33 cellular contexts compared by ENCODE assay signal in the genomic region with DNA sequence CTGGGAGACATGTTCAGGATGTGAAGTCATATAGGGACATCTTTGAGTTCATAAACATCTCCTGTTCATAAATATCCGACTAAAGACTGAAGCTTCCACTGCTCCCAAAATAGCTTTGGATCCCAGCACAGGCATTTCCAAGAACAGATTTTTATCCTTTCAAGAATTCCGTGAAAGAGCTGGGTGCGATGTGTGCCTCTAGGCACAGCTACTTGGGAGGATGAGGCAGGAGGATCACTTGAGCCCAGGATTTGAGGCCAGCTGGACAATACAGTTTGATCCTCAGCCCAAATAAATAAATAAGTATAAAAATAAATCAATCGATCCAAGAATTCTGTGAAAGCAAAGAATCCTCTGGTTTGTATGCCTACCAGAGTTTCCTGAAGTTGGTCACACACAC. TPM values are rescaled to one million over a fixed set of nuclear protein-coding genes. Genes with fewer than 3 reads are reported as not detected.
"Had no signal": no experiment of that assay in that cellular context is flagged by ENCODE, and none has a peak within 500 bp of the region (broad histone marks: within the 10 kb centered on the region; RNA-seq: fewer than 3 reads in every experiment).

No MANE protein-coding gene starts in this region.

- DNase-seq: activated CD4-positive, alpha-beta T cell treated with anti-CD3 and anti-CD28 coated beads for 1 hour; activated CD4-positive, alpha-beta T cell treated with anti-CD3 and anti-CD28 coated beads for 48 hours; activated CD4-positive, alpha-beta T cell treated with anti-CD3 and anti-CD28 coated beads, Interleukin-2, amount 50 U/mL, for 4 hours; activated CD4-positive, CD25-positive, alpha-beta regulatory T cell; activated CD8-positive, alpha-beta T cell treated with anti-CD3 and anti-CD28 coated beads for 36 hours; activated effector memory CD4-positive, alpha-beta T cell treated with anti-CD3 and anti-CD28 coated beads, Interleukin-2, amount 50 U/mL, for 16 hours; activated naive CD4-positive, alpha-beta T cell; activated naive CD4-positive, alpha-beta T cell treated with anti-CD3 and anti-CD28 coated beads, Interleukin-2, amount 50 U/mL, for 16 hours; activated naive CD8-positive, alpha-beta T cell treated with anti-CD3 and anti-CD28 coated beads for 36 hours; activated T-cell treated with anti-CD3 and anti-CD28 coated beads, Interleukin-2, amount 50 U/mL, for 1 hour; activated T-cell treated with anti-CD3 and anti-CD28 coated beads, Interleukin-2, amount 50 U/mL, for 72 hours; amniotic stem cell; aorta; brain microvascular endothelial cell; central memory CD4-positive, alpha-beta T cell; MM.1S; MV-4-11; NCI-H1092 treated with DMSO at 0.1 percent for 48 hours; NCI-H1930; NCI-H2081 treated with DMSO at 0.1 percent for 48 hours; NCI-H345; NCI-H524 treated with DMSO at 0.1 percent for 48 hours; NCI-H748 treated with DMSO at 0.1 percent for 48 hours; NK-92 treated with Interleukin-12 subunit alpha and Interleukin-12 subunit beta, amount 100 ng/mL, for 24 hours; Right ventricle myocardium superior; SW 1271; T-helper 1 cell; T-helper 2 cell; T-helper 9 cell had no signal

- H3K36me3 Mint-ChIP-seq: activated naive CD8-positive, alpha-beta T cell treated with anti-CD3 and anti-CD28 coated beads for 36 hours had no signal

- H3K4me1 Mint-ChIP-seq: activated T-helper 17 cell treated with anti-CD3 and anti-CD28 coated beads, Interleukin-2, amount 50 U/mL, for 72 hours had no signal

- H3K4me3 Mint-ChIP-seq: activated CD8-positive, alpha-beta T cell treated with anti-CD3 and anti-CD28 coated beads for 36 hours; activated naive CD8-positive, alpha-beta T cell treated with anti-CD3 and anti-CD28 coated beads for 36 hours; activated T-cell treated with anti-CD3 and anti-CD28 coated beads, Interleukin-2, amount 50 U/mL, for 72 hours; activated T-helper 17 cell treated with anti-CD3 and anti-CD28 coated beads, Interleukin-2, amount 50 U/mL, for 72 hours had no signal

- H3K27ac ChIP-seq: brain microvascular endothelial cell, WERI-Rb-1 had no signal

- H3K27ac Mint-ChIP-seq: activated CD8-positive, alpha-beta T cell treated with anti-CD3 and anti-CD28 coated beads for 36 hours; activated naive CD8-positive, alpha-beta T cell treated with anti-CD3 and anti-CD28 coated beads for 36 hours; activated T-cell treated with anti-CD3 and anti-CD28 coated beads, Interleukin-2, amount 50 U/mL, for 72 hours; activated T-helper 17 cell treated with anti-CD3 and anti-CD28 coated beads, Interleukin-2, amount 50 U/mL, for 72 hours had no signal

- ATAC-seq: activated CD8-positive, alpha-beta T cell treated with anti-CD3 and anti-CD28 coated beads for 36 hours; activated T-cell treated with anti-CD3 and anti-CD28 coated beads, Interleukin-2, amount 50 U/mL, for 72 hours; activated T-helper 17 cell treated with anti-CD3 and anti-CD28 coated beads, Interleukin-2, amount 50 U/mL, for 72 hours had no signal

- H3K9me3 Mint-ChIP-seq: activated CD8-positive, alpha-beta T cell treated with anti-CD3 and anti-CD28 coated beads for 36 hours; activated naive CD8-positive, alpha-beta T cell treated with anti-CD3 and anti-CD28 coated beads for 36 hours; activated T-cell treated with anti-CD3 and anti-CD28 coated beads, Interleukin-2, amount 50 U/mL, for 72 hours; activated T-helper 17 cell treated with anti-CD3 and anti-CD28 coated beads, Interleukin-2, amount 50 U/mL, for 72 hours had no signal

- H3K36me3 ChIP-seq: brain microvascular endothelial cell, WERI-Rb-1 had no signal

RNA-seq across cellular contexts. Expression of a gene that starts 6.7 kb away (rescaled TPM):
- total RNA-seq: activated CD8-positive, alpha-beta memory T cell treated with anti-CD3 and anti-CD28 coated beads for 36 hours; activated CD8-positive, alpha-beta T cell treated with anti-CD3 and anti-CD28 coated beads for 36 hours; activated naive CD8-positive, alpha-beta T cell treated with anti-CD3 and anti-CD28 coated beads for 36 hours; activated T-helper 17 cell treated with anti-CD3 and anti-CD28 coated beads, Interleukin-2, amount 50 U/mL, for 72 hours; NCI-H460 had no signal

RNA-seq across cellular contexts. Expression of a gene that starts 41.3 kb away (rescaled TPM):
- total RNA-seq: activated CD8-positive, alpha-beta memory T cell treated with anti-CD3 and anti-CD28 coated beads for 36 hours; activated CD8-positive, alpha-beta T cell treated with anti-CD3 and anti-CD28 coated beads for 36 hours; activated naive CD8-positive, alpha-beta T cell treated with anti-CD3 and anti-CD28 coated beads for 36 hours; aorta; NCI-H460; Right ventricle myocardium superior had no signal
- polyA plus RNA-seq: aorta had no signal

RNA-seq across cellular contexts. Expression of a gene that starts 49.8 kb away (rescaled TPM):
- total RNA-seq: activated CD8-positive, alpha-beta memory T cell treated with anti-CD3 and anti-CD28 coated beads for 36 hours; activated CD8-positive, alpha-beta T cell treated with anti-CD3 and anti-CD28 coated beads for 36 hours; activated naive CD8-positive, alpha-beta T cell treated with anti-CD3 and anti-CD28 coated beads for 36 hours; activated T-helper 17 cell treated with anti-CD3 and anti-CD28 coated beads, Interleukin-2, amount 50 U/mL, for 72 hours; NCI-H460 had no signal
